6 cellular contexts compared by ENCODE assay signal in genomic region chr12:130027798-130028197, GRCh38.
"Had no signal": no experiment of that assay in that cellular context is flagged by ENCODE, and none has a peak within 500 bp of the region (broad histone marks: within the 10 kb centered on the region; RNA-seq: fewer than 3 reads in every experiment).

No MANE protein-coding gene starts in this region.

- H3K4me2 ChIP-seq: GM23338 had no signal

- DNase-seq: H9, HCEC 1CT, KBM-7 had no signal

- ATAC-seq: GM23338, HepG2 had no signal

- H3K4me3 ChIP-seq: GM23338 had no signal

- H3K27ac ChIP-seq: HL-60 had no signal

- H2AFZ ChIP-seq: GM23338 had no signal
